1 cellular context compared by ENCODE assay signal in genomic region chr11:75239551-75240290, GRCh38.
TF ChIP-seq lines count a peak whose summit lies in the region.

No MANE protein-coding gene starts in this region.

TF ChIP-seq in H1, 55 proteins besides CTCF, POLR2A, EP300 and RAD21 (continued from another document):
- TF ChIP-seq E2F6 (IDR thresholded peaks at IDR 0.05): no peak
